Comparison of ENCODE assay signal across 33 cellular contexts in genomic region chr6:133236898-133237297, GRCh38. TPM values are rescaled to one million over a fixed set of nuclear protein-coding genes. Genes with fewer than 3 reads are reported as not detected.
DNase-seq lines count a peak whose midpoint lies in the region; ATAC-seq and TF ChIP-seq lines count a peak whose summit lies in the region.
"Had no signal": no experiment of that assay in that cellular context is flagged by ENCODE, and none has a peak within 500 bp of the region (broad histone marks: within the 10 kb centered on the region; RNA-seq: fewer than 3 reads in every experiment).

No MANE protein-coding gene starts in this region.

- DNase-seq in AG04450 (ENCODE audit: low read depth, low spot score) (peak; percentile 63), M059J (ENCODE audit: low read depth) (peak; percentile 70), chondrocyte (ENCODE audit: low spot score) (no peak), foreskin keratinocyte (no peak), GM20000 (ENCODE audit: low spot score) (no peak), right atrium auricular region (ENCODE audit: low spot score) (no peak), SK-N-DZ (ENCODE audit: low spot score) (no peak)
- DNase-seq: activated CD4-positive, CD25-positive, alpha-beta regulatory T cell treated with anti-CD3 and anti-CD28 coated beads, Interleukin-2, amount 50 U/mL, for 72 hours; activated gamma-delta T cell treated with Interleukin-2 at 50 U/mL for 16 hours; activated naive CD8-positive, alpha-beta T cell treated with anti-CD3 and anti-CD28 coated beads, Interleukin-2, amount 50 U/mL, for 24 hours; activated T-cell treated with anti-CD3 and anti-CD28 coated beads, Interleukin-2, amount 50 U/mL, for 1 hour; brain microvascular endothelial cell; Caco-2; colonic mucosa; DMS79 treated with DMSO at 0.1 percent for 48 hours; esophagus squamous epithelium; H9; NCI-H1105; NCI-H2029; OCI-M1; Right ventricle myocardium superior; stimulated activated CD4-positive, alpha-beta T cell treated with anti-CD3 and anti-CD28 coated beads, Interleukin-2, amount 100 ng/mL, for 48 hours; SW 1271 had no signal

- peak overlapping the region; percentile 43 for H3K27ac Mint-ChIP-seq in chondrocyte (ENCODE audit: unreplicated experiment)
- H3K27ac Mint-ChIP-seq: activated naive CD8-positive, alpha-beta T cell treated with anti-CD3 and anti-CD28 coated beads, Interleukin-2, amount 50 U/mL, for 24 hours; H9; memory B cell; stimulated activated memory B cell treated with anti-CD40 and anti-IgM and Interleukin-4, amounts not matched to agents 10 μg/mL and 1 μg/mL and 100 μg/mL, for 72 hours had no signal

- H3K27me3 ChIP-seq in AG04450 (ENCODE audit: control insufficient read depth, insufficient read depth, low read length): no peaks in the 10 kb centered on the region
- peaks cover 17% of the 10 kb centered on the region for H3K27me3 ChIP-seq in gastroesophageal sphincter
- H3K27me3 ChIP-seq in foreskin keratinocyte: peaks cover 50% of the 10 kb centered on the region
- H3K27me3 ChIP-seq in right atrium auricular region: no peaks in the 10 kb centered on the region

- H3K4me3 Mint-ChIP-seq in chondrocyte (ENCODE audit: unreplicated experiment): no peak overlapping the region
- H3K4me3 Mint-ChIP-seq: activated naive CD8-positive, alpha-beta T cell treated with anti-CD3 and anti-CD28 coated beads, Interleukin-2, amount 50 U/mL, for 24 hours; H9; memory B cell; stimulated activated memory B cell treated with anti-CD40 and anti-IgM and Interleukin-4, amounts not matched to agents 10 μg/mL and 1 μg/mL and 100 μg/mL, for 72 hours had no signal

- H3K27ac ChIP-seq in AG04450 (ENCODE audit: low read depth, low read length) (no peak overlapping the region), gastroesophageal sphincter (no peak overlapping the region), foreskin keratinocyte (no peak overlapping the region), right atrium auricular region (no peak overlapping the region)
- H3K27ac ChIP-seq: BLaER1 treated with 17β-estradiol and CSF1 and Interleukin-3, amounts not matched to agents 10 nM and 100 nM; brain microvascular endothelial cell; colonic mucosa; esophagus squamous epithelium; HL-60; neutrophil; prostate gland; suprapubic skin had no signal

- H3K9me3 ChIP-seq in AG04450 (ENCODE audit: control insufficient read depth, insufficient read depth, low read length) (peaks cover 2% of the 10 kb centered on the region; the same call in 1 of the 2 replicates), gastroesophageal sphincter (no peaks in the 10 kb centered on the region), right atrium auricular region (no peaks in the 10 kb centered on the region)
- H3K9me3 ChIP-seq: Caco-2, colonic mucosa, esophagus squamous epithelium, neutrophil, prostate gland, suprapubic skin had no signal

- no peaks in the 10 kb centered on the region for H3K9me3 Mint-ChIP-seq in chondrocyte (ENCODE audit: low read depth)

- 28 to 43% methylated on average over 1 of the region's 1 CpG for WGBS in gastroesophageal sphincter (ENCODE audit: low coverage in 1 of 2), 2 donors

- ATAC-seq in gastroesophageal sphincter (peak; percentile 64), foreskin keratinocyte (no peak)
- ATAC-seq: activated naive CD8-positive, alpha-beta T cell treated with anti-CD3 and anti-CD28 coated beads, Interleukin-2, amount 50 U/mL, for 24 hours; GM12878; stimulated activated memory B cell treated with anti-CD40 and anti-IgM and Interleukin-4, amounts not matched to agents 10 μg/mL and 1 μg/mL and 100 μg/mL, for 72 hours had no signal

- POLR2A ChIA-PET in AG04450 (lab: Yijun Ruan, JAX): interaction anchor here (1.0 to 1.3 kb wide), 4 partner anchors 28 to 396 kb away, joined by 3 to 8 read pairs (median 4); no protein-coding TSS in a partner anchor

- CTCF ChIA-PET in AG04450 (lab: Charles Lee): interaction anchor here (0.9 kb wide), 1 partner anchor 406 kb away, joined by 3 read pairs; no protein-coding TSS in a partner anchor

- no peak overlapping the region for H3K4me3 ChIP-seq in AG04450 (ENCODE audit: low read depth, low read length)
- H3K4me3 ChIP-seq in gastroesophageal sphincter: no peak overlapping the region
- no peak overlapping the region for H3K4me3 ChIP-seq in right atrium auricular region
- H3K4me3 ChIP-seq: BLaER1 treated with 17β-estradiol and CSF1 and Interleukin-3, amounts not matched to agents 10 nM and 100 nM; colonic mucosa; esophagus squamous epithelium; GM12878; prostate gland; suprapubic skin had no signal

- H3K4me1 Mint-ChIP-seq in chondrocyte (ENCODE audit: low read depth): peaks cover 14% of the 10 kb centered on the region
- H3K4me1 Mint-ChIP-seq: memory B cell had no signal

- H3K36me3 Mint-ChIP-seq in chondrocyte (ENCODE audit: low read depth): peaks cover 4% of the 10 kb centered on the region
- H3K36me3 Mint-ChIP-seq: memory B cell; stimulated activated memory B cell treated with anti-CD40 and anti-IgM and Interleukin-4, amounts not matched to agents 10 μg/mL and 1 μg/mL and 100 μg/mL, for 72 hours had no signal

- peaks cover 3% of the 10 kb centered on the region for H3K27me3 Mint-ChIP-seq in chondrocyte (ENCODE audit: low read depth)

- TF ChIP-seq EP300 in gastroesophageal sphincter (IDR thresholded peaks at IDR 0.05): no peak

- TF ChIP-seq CTCF in AG04450 (IDR thresholded peaks at IDR 0.05; ENCODE audit: low read depth, low read length) (no peak), chondrocyte (IDR thresholded peaks at IDR 0.05) (no peak), gastroesophageal sphincter (IDR thresholded peaks at IDR 0.05) (no peak), foreskin keratinocyte (conservative IDR thresholded peaks at IDR 0.05) (no peak), GM20000 (IDR thresholded peaks at IDR 0.05; ENCODE audit: extremely low read depth, missing control alignments) (no peak), right atrium auricular region (IDR thresholded peaks at IDR 0.05) (no peak)

- H3K4me1 ChIP-seq in gastroesophageal sphincter: peaks cover 0 to 16% (median 9%) of the 10 kb centered on the region in 3 donors
- H3K4me1 ChIP-seq in foreskin keratinocyte: no peaks in the 10 kb centered on the region
- peaks cover 0 to 7% of the 10 kb centered on the region in 2 donors for H3K4me1 ChIP-seq in right atrium auricular region
- H3K4me1 ChIP-seq: Caco-2, colonic mucosa, prostate gland had no signal

- H3K36me3 ChIP-seq in gastroesophageal sphincter: no peaks in the 10 kb centered on the region
- no peaks in the 10 kb centered on the region for H3K36me3 ChIP-seq in right atrium auricular region
- H3K36me3 ChIP-seq: BLaER1 treated with 17β-estradiol and CSF1 and Interleukin-3, amounts not matched to agents 10 nM and 100 nM; brain microvascular endothelial cell; colonic mucosa; esophagus squamous epithelium; neutrophil; prostate gland; suprapubic skin had no signal

- no peak for TF ChIP-seq POLR2A in gastroesophageal sphincter (IDR thresholded peaks at IDR 0.05)

RNA-seq across cellular contexts. Expression of gene EYA4, which starts 4.3 kb away (rescaled TPM):
- polyA plus RNA-seq in AG04450 (2011; rRNA removed) (30.9 and 37.8 TPM in 2 replicates), foreskin keratinocyte (not detected in 2 replicates)
- polyA minus RNA-seq in AG04450 (2011; rRNA and poly(A)+ RNA removed): 58.2 and 69.2 TPM in 2 replicates
- 8.2 and 12.0 TPM in 2 replicates for total RNA-seq in M059J (2014; rRNA removed; shearing (Covaris generic))
- total RNA-seq in chondrocyte (1.7 to 8.6 TPM (median 7.9 TPM) in 3 replicates), gastroesophageal sphincter (1 to 10 TPM; 1.4 to 3.1 (median 1.6) TPM), foreskin keratinocyte (not detected in 2 replicates), right atrium auricular region (10 to 100 TPM; 16.2 to 24.2 TPM)
- polyA plus RNA-seq in SK-N-DZ (2014; cell fraction: cytosol; rRNA removed): 27.1 and 35.7 TPM in 2 replicates
- polyA plus RNA-seq in SK-N-DZ (2014; cell fraction: nucleus; rRNA removed): 54.0 and 73.5 TPM in 2 replicates
- total RNA-seq: A172, Caco-2, GM12878 had no signal

Comparison
In these comparisons a context has a peak if more than half of its experiments do, and no peak if none do; other contexts are left out.
1. DNase-seq: peak in AG04450 (single experiment) and M059J (single experiment); none in chondrocyte (single experiment), foreskin keratinocyte (0 of 2), GM20000 (single experiment), right atrium auricular region (single experiment) and SK-N-DZ (single experiment).